8 cellular contexts compared by ENCODE assay signal in the genomic region with DNA sequence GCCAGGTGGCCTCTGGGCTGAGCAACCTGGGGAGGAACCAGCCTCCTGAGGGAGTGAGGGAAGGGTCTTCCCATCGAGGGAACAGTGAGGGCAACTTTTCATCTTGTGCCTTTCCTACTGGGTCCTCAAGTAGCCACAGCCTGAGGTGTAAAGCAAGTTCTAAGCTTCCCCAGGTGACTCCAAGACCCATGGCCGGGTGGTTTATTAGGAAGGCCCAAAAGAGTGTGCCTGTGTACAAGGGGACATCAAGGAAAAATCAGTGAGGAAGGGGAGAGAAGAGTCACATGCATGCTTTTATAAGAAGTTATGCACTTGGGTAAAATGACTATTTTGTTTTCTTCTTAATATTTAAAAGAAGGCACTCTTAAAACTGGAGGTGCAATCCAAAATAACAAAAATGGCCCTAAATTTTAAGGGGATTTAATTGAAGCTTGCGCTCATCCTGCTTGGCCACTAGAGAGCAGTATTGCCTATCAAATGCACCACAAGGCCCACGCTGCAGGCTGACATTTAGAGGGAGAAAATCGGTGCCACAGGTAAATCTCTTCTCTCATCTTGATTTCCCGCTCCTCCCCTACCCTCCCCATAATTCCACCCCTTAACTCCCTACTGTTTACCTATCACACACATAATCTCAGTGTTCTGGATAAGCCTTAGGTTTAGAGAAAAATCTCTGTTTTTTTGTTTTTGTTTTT. TPM values are rescaled to one million over a fixed set of nuclear protein-coding genes. Genes with fewer than 3 reads are reported as not detected.
A peak's percentile ranks its signal among the peaks of the same experiment; 100 is the strongest.
DNase-seq lines count a peak whose midpoint lies in the region; ATAC-seq and TF ChIP-seq lines count a peak whose summit lies in the region.

No MANE protein-coding gene starts in this region.

- no peak for ATAC-seq in HG03439 (IDR thresholded peaks at IDR 0.05; ENCODE audit: unreplicated experiment)

- TF ChIP-seq CTCF in AG04449 (IDR thresholded peaks at IDR 0.05; ENCODE audit: insufficient read depth, low read length, missing control alignments): peak; percentile 68
- TF ChIP-seq CTCF in GM12874 (IDR thresholded peaks at IDR 0.05; ENCODE audit: insufficient read depth, low read depth, low read length): peak; percentile 63
- TF ChIP-seq CTCF in coronary artery (IDR thresholded peaks at IDR 0.05): peak; percentile 55
- peak; percentile 96 for TF ChIP-seq CTCF in liver (IDR thresholded peaks at IDR 0.05; ENCODE audit: low read depth, low read length, missing input control)

- H3K27me3 ChIP-seq in liver (ENCODE audit: control insufficient read depth in 4 of 4, insufficient read depth in 4 of 4, low read length in 3 of 4): no peaks in the 10 kb centered on the region

- H3K27ac ChIP-seq in coronary artery (no peak overlapping the region), liver (ENCODE audit: low read depth in 1 of 2, low read length in 2 of 2) (no peak overlapping the region)

- no peak overlapping the region for H3K9ac ChIP-seq in liver (ENCODE audit: low read depth in 1 of 2, low read length in 2 of 2)

- H3K9me3 ChIP-seq in liver (ENCODE audit: control insufficient read depth in 4 of 4, low read length in 3 of 4): no peaks in the 10 kb centered on the region

- DNase-seq in AG04449 (ENCODE audit: low read depth, low spot score) (peak; percentile 14), LHCN-M2 (ENCODE audit: low read depth) (peak; percentile 44), SKM-1 (lab: John Stamatoyannopoulos, UW; ENCODE audit: unreplicated experiment) (peak; percentile 48), coronary artery (ENCODE audit: low spot score) (no peak)
- peak; percentile 1 to 25 for DNase-seq in stimulated activated CD8-positive, alpha-beta memory T cell treated with anti-CD3 and anti-CD28 coated beads, Interleukin-4, amount 100 ng/mL, for 1 hour (ENCODE audit: low read depth in 2 of 2, low spot score in 1 of 2)

- H3K4me3 ChIP-seq in AG04449 (ENCODE audit: low read depth, low read length) (no peak overlapping the region), coronary artery (no peak overlapping the region), liver (ENCODE audit: low read depth in 1 of 3, low read length in 3 of 3) (no peak overlapping the region)

- WGBS in liver: 27% methylated on average over 6 of the region's 6 CpGs

- peak; percentile 96 to 97 for TF ChIP-seq RAD21 in liver (IDR thresholded peaks at IDR 0.05)

- POLR2A ChIA-PET in AG04449 (lab: Yijun Ruan, JAX): no interaction called here

- no peaks in the 10 kb centered on the region for H3K4me1 ChIP-seq in liver (ENCODE audit: control insufficient read depth in 4 of 4, insufficient read depth in 4 of 4, low read length in 3 of 4)

- no peaks in the 10 kb centered on the region for H3K36me3 ChIP-seq in liver (ENCODE audit: control insufficient read depth in 4 of 4, insufficient read depth in 3 of 4, low read depth in 1 of 4, low read length in 3 of 4)

- CTCF ChIA-PET in AG04449 (lab: Yijun Ruan, JAX): interaction anchor here (0.7 to 6.1 kb wide), 26 partner anchors 10 to 442 kb away, joined by 3 to 101 read pairs (median 5); no protein-coding TSS in a partner anchor

TF ChIP-seq in liver, 16 proteins besides CTCF, POLR2A, EP300 and RAD21:
- TF ChIP-seq FOXA1 (IDR thresholded peaks at IDR 0.05) (no peak), GABPA (IDR thresholded peaks at IDR 0.05 in 1 of 2, conservative IDR thresholded peaks at IDR 0.05 in 1 of 2) (no peak), EGR1 (IDR thresholded peaks at IDR 0.05; ENCODE audit: low read depth in 2 of 2) (no peak), HNF4G (IDR thresholded peaks at IDR 0.05) (no peak), RXRA (IDR thresholded peaks at IDR 0.05) (no peak), FOXA2 (IDR thresholded peaks at IDR 0.05) (no peak), SP1 (IDR thresholded peaks at IDR 0.05) (no peak), JUND (IDR thresholded peaks at IDR 0.05) (no peak), NR2F2 (IDR thresholded peaks at IDR 0.05) (no peak), HNF4A (conservative IDR thresholded peaks at IDR 0.05) (no peak), YY1 (IDR thresholded peaks at IDR 0.05) (no peak), TAF1 (conservative IDR thresholded peaks at IDR 0.05) (no peak)
- TF ChIP-seq, protein P1, sequence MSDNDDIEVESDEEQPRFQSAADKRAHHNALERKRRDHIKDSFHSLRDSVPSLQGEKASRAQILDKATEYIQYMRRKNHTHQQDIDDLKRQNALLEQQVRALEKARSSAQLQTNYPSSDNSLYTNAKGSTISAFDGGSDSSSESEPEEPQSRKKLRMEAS (IDR thresholded peaks at IDR 0.05): no peak
- TF ChIP-seq, protein P2, sequence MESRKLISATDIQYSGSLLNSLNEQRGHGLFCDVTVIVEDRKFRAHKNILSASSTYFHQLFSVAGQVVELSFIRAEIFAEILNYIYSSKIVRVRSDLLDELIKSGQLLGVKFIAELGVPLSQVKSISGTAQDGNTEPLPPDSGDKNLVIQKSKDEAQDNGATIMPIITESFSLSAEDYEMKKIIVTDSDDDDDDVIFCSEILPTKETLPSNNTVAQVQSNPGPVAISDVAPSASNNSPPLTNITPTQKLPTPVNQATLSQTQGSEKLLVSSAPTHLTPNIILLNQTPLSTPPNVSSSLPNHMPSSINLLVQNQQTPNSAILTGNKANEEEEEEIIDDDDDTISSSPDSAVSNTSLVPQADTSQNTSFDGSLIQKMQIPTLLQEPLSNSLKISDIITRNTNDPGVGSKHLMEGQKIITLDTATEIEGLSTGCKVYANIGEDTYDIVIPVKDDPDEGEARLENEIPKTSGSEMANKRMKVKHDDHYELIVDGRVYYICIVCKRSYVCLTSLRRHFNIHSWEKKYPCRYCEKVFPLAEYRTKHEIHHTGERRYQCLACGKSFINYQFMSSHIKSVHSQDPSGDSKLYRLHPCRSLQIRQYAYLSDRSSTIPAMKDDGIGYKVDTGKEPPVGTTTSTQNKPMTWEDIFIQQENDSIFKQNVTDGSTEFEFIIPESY (IDR thresholded peaks at IDR 0.05): no peak
- TF ChIP-seq, protein P3, sequence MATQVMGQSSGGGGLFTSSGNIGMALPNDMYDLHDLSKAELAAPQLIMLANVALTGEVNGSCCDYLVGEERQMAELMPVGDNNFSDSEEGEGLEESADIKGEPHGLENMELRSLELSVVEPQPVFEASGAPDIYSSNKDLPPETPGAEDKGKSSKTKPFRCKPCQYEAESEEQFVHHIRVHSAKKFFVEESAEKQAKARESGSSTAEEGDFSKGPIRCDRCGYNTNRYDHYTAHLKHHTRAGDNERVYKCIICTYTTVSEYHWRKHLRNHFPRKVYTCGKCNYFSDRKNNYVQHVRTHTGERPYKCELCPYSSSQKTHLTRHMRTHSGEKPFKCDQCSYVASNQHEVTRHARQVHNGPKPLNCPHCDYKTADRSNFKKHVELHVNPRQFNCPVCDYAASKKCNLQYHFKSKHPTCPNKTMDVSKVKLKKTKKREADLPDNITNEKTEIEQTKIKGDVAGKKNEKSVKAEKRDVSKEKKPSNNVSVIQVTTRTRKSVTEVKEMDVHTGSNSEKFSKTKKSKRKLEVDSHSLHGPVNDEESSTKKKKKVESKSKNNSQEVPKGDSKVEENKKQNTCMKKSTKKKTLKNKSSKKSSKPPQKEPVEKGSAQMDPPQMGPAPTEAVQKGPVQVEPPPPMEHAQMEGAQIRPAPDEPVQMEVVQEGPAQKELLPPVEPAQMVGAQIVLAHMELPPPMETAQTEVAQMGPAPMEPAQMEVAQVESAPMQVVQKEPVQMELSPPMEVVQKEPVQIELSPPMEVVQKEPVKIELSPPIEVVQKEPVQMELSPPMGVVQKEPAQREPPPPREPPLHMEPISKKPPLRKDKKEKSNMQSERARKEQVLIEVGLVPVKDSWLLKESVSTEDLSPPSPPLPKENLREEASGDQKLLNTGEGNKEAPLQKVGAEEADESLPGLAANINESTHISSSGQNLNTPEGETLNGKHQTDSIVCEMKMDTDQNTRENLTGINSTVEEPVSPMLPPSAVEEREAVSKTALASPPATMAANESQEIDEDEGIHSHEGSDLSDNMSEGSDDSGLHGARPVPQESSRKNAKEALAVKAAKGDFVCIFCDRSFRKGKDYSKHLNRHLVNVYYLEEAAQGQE (IDR thresholded peaks at IDR 0.05): no peak
- TF ChIP-seq, protein P4, sequence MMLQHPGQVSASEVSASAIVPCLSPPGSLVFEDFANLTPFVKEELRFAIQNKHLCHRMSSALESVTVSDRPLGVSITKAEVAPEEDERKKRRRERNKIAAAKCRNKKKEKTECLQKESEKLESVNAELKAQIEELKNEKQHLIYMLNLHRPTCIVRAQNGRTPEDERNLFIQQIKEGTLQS (IDR thresholded peaks at IDR 0.05): no peak

RNA-seq across cellular contexts. Expression of a gene that starts 6.7 kb away (rescaled TPM):
- total RNA-seq in LHCN-M2 (2014; rRNA removed) (0.29 TPM in 1 of 2 replicates, not detected in the other), liver (under 1 TPM in 1 of 2 donors, not detected in 1; 0.17 TPM)
- polyA plus RNA-seq in LHCN-M2 (2012): 0.06 TPM
- not detected for polyA plus RNA-seq in liver
